Comparison of ENCODE assay signal across 1 cellular context in the genomic region with DNA sequence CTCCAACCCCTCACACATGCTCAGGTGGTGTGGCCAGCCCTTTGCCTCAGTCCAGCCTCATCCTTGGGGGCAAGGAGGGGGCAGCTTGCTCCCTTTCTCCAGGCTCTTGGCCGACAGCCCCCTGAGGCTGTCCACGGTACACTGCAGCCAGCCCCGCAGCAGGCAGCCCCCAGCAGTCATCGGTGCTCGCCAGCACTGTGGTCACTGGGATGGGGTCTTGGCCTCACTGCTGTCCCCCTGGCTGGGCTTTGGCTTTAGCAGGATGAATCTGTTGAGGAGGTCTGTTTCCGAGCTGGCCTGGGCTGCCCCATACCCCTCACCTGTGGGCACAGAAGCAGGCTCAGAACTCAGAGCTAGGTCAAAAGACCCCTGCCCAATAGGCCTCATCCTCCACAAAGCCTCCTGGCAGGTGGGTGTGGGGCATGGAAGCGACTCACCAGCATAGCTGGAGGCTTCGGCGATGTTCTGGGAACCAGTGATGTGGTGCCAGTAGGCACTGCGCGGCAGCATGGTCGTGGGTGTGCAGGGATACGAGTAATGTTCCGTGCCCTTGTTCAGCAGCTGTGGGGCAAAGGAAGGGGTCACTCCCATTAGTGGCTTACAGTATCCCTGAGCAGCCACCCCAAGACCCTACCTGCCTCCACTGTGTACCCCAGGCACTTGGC.
TF ChIP-seq lines count a peak whose summit lies in the region.

No MANE protein-coding gene starts in this region.

TF ChIP-seq in HepG2, 621 proteins besides CTCF, POLR2A, EP300 and RAD21:
- TF ChIP-seq KDM5A (IDR thresholded peaks at IDR 0.05; ENCODE audit: borderline replicate concordance, low read length) (no peak), AGO1 (IDR thresholded peaks at IDR 0.05; ENCODE audit: low read depth, low read length, poor library complexity, severe bottlenecking) (peak; percentile 88), SIX1 (CRISPR knock-in tag; IDR thresholded peaks at IDR 0.05; ENCODE audit: borderline replicate concordance) (no peak), NFRKB (IDR thresholded peaks at IDR 0.05) (no peak), ASH2L (IDR thresholded peaks at IDR 0.05; ENCODE audit: insufficient read length, low read depth, low read length) (no peak), PLRG1 (conservative IDR thresholded peaks at IDR 0.05) (no peak), MTA1 (CRISPR knock-in tag; IDR thresholded peaks at IDR 0.05; ENCODE audit: borderline replicate concordance) (no peak), JARID2 (CRISPR knock-in tag; IDR thresholded peaks at IDR 0.05; ENCODE audit: insufficient replicate concordance) (no peak), ZFP82 (CRISPR knock-in tag; IDR thresholded peaks at IDR 0.05; ENCODE audit: borderline replicate concordance) (no peak), ZNF777 (CRISPR knock-in tag; IDR thresholded peaks at IDR 0.05) (no peak), MBNL3 (CRISPR knock-in tag; conservative IDR thresholded peaks at IDR 0.05) (no peak), AGO2 (optimal IDR thresholded peaks at IDR 0.05; ENCODE audit: low read depth, low read length) (peak; percentile 94), FLYWCH1 (CRISPR knock-in tag; IDR thresholded peaks at IDR 0.05) (0 out of 2 replicates have a peak, but pooled peaks have one; percentile 10), BRD4 (CRISPR knock-in tag; IDR thresholded peaks at IDR 0.05) (no peak), RBFOX2 (IDR thresholded peaks at IDR 0.05; ENCODE audit: low read depth, low read length) (peak; percentile 64), EHMT2 (IDR thresholded peaks at IDR 0.05; ENCODE audit: borderline replicate concordance, low read depth, low read length) (no peak), ELF1 (CRISPR knock-in tag; IDR thresholded peaks at IDR 0.05) (no peak), ZNF703 (CRISPR knock-in tag; IDR thresholded peaks at IDR 0.05; ENCODE audit: borderline replicate concordance) (no peak), RBM39 (IDR thresholded peaks at IDR 0.05; ENCODE audit: low read depth, low read length, poor library complexity, severe bottlenecking) (peak; percentile 14), SP4 (CRISPR knock-in tag; IDR thresholded peaks at IDR 0.05) (0 out of 2 replicates have a peak, but pooled peaks have one; percentile 26), ZC3H13 (CRISPR knock-in tag; IDR thresholded peaks at IDR 0.05) (no peak), ZNF788 (CRISPR knock-in tag; IDR thresholded peaks at IDR 0.05; ENCODE audit: borderline replicate concordance) (no peak), ZNF337 (CRISPR knock-in tag; IDR thresholded peaks at IDR 0.05; ENCODE audit: borderline replicate concordance, low read depth) (no peak), ZNF501 (CRISPR knock-in tag; IDR thresholded peaks at IDR 0.05) (no peak), U2AF1 (optimal IDR thresholded peaks at IDR 0.05; ENCODE audit: low read depth, low read length) (no peak), HDAC2 (CRISPR knock-in tag; IDR thresholded peaks at IDR 0.05) (no peak), SNAI1 (CRISPR knock-in tag; IDR thresholded peaks at IDR 0.05; ENCODE audit: borderline replicate concordance) (no peak), PCBP1 (IDR thresholded peaks at IDR 0.05; ENCODE audit: borderline replicate concordance, low read depth, low read length) (no peak), CREB1 (IDR thresholded peaks at IDR 0.05) (no peak), CREB1 (CRISPR knock-in tag; IDR thresholded peaks at IDR 0.05) (no peak), ZNF589 (CRISPR knock-in tag; conservative IDR thresholded peaks at IDR 0.05) (0 out of 2 replicates have a peak, but pooled peaks have one; percentile 34), HNRNPLL (IDR thresholded peaks at IDR 0.05; ENCODE audit: low read depth, low read length, poor library complexity, severe bottlenecking) (peak; percentile 14), CHD2 (IDR thresholded peaks at IDR 0.05; ENCODE audit: low read depth, low read length) (no peak), MLLT10 (CRISPR knock-in tag; IDR thresholded peaks at IDR 0.05) (no peak), ZNF382 (CRISPR knock-in tag; IDR thresholded peaks at IDR 0.05; ENCODE audit: borderline replicate concordance) (no peak), BHLHE40 (IDR thresholded peaks at IDR 0.05; ENCODE audit: low read length) (no peak), HNRNPK (IDR thresholded peaks at IDR 0.05; ENCODE audit: low read depth, low read length, poor library complexity, severe bottlenecking) (no peak), TOE1 (CRISPR knock-in tag; IDR thresholded peaks at IDR 0.05) (no peak), ZMYM3 (CRISPR knock-in tag; IDR thresholded peaks at IDR 0.05) (no peak), CAMTA2 (CRISPR knock-in tag; IDR thresholded peaks at IDR 0.05; ENCODE audit: borderline replicate concordance) (no peak), ZFAT (CRISPR knock-in tag; conservative IDR thresholded peaks at IDR 0.05) (no peak), SPEN (CRISPR knock-in tag; IDR thresholded peaks at IDR 0.05; ENCODE audit: low read depth) (no peak), IKZF4 (CRISPR knock-in tag; IDR thresholded peaks at IDR 0.05; ENCODE audit: borderline replicate concordance, low read depth, not compliant biosample characterization) (no peak), NR1H2 (CRISPR knock-in tag; IDR thresholded peaks at IDR 0.05; ENCODE audit: borderline replicate concordance, low read depth) (no peak), ZNF431 (CRISPR knock-in tag; IDR thresholded peaks at IDR 0.05; ENCODE audit: borderline replicate concordance, low read depth) (no peak), HNF4A (CRISPR knock-in tag; IDR thresholded peaks at IDR 0.05) (no peak), ZNF790 (CRISPR knock-in tag; IDR thresholded peaks at IDR 0.05; ENCODE audit: borderline replicate concordance) (no peak), POLR2G (IDR thresholded peaks at IDR 0.05; ENCODE audit: low read depth, low read length) (peak; percentile 3; the same call in 1 of the 2 replicates), MEIS1 (CRISPR knock-in tag; IDR thresholded peaks at IDR 0.05; ENCODE audit: borderline replicate concordance) (peak; percentile 25; the same call in 1 of the 2 replicates), ZNF225 (CRISPR knock-in tag; IDR thresholded peaks at IDR 0.05) (no peak), NFE2L2 (IDR thresholded peaks at IDR 0.05; ENCODE audit: low read length) (no peak)
- TF ChIP-seq, protein P1, sequence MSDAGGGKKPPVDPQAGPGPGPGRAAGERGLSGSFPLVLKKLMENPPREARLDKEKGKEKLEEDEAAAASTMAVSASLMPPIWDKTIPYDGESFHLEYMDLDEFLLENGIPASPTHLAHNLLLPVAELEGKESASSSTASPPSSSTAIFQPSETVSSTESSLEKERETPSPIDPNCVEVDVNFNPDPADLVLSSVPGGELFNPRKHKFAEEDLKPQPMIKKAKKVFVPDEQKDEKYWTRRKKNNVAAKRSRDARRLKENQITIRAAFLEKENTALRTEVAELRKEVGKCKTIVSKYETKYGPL (CRISPR knock-in tag; IDR thresholded peaks at IDR 0.05), result no peak
- TF ChIP-seq, protein P2, sequence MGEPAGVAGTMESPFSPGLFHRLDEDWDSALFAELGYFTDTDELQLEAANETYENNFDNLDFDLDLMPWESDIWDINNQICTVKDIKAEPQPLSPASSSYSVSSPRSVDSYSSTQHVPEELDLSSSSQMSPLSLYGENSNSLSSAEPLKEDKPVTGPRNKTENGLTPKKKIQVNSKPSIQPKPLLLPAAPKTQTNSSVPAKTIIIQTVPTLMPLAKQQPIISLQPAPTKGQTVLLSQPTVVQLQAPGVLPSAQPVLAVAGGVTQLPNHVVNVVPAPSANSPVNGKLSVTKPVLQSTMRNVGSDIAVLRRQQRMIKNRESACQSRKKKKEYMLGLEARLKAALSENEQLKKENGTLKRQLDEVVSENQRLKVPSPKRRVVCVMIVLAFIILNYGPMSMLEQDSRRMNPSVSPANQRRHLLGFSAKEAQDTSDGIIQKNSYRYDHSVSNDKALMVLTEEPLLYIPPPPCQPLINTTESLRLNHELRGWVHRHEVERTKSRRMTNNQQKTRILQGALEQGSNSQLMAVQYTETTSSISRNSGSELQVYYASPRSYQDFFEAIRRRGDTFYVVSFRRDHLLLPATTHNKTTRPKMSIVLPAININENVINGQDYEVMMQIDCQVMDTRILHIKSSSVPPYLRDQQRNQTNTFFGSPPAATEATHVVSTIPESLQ (CRISPR knock-in tag; conservative IDR thresholded peaks at IDR 0.05), result no peak
- TF ChIP-seq, protein P3, sequence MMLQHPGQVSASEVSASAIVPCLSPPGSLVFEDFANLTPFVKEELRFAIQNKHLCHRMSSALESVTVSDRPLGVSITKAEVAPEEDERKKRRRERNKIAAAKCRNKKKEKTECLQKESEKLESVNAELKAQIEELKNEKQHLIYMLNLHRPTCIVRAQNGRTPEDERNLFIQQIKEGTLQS (CRISPR knock-in tag; IDR thresholded peaks at IDR 0.05), result no peak
- TF ChIP-seq, protein P4, sequence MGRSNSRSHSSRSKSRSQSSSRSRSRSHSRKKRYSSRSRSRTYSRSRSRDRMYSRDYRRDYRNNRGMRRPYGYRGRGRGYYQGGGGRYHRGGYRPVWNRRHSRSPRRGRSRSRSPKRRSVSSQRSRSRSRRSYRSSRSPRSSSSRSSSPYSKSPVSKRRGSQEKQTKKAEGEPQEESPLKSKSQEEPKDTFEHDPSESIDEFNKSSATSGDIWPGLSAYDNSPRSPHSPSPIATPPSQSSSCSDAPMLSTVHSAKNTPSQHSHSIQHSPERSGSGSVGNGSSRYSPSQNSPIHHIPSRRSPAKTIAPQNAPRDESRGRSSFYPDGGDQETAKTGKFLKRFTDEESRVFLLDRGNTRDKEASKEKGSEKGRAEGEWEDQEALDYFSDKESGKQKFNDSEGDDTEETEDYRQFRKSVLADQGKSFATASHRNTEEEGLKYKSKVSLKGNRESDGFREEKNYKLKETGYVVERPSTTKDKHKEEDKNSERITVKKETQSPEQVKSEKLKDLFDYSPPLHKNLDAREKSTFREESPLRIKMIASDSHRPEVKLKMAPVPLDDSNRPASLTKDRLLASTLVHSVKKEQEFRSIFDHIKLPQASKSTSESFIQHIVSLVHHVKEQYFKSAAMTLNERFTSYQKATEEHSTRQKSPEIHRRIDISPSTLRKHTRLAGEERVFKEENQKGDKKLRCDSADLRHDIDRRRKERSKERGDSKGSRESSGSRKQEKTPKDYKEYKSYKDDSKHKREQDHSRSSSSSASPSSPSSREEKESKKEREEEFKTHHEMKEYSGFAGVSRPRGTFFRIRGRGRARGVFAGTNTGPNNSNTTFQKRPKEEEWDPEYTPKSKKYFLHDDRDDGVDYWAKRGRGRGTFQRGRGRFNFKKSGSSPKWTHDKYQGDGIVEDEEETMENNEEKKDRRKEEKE (IDR thresholded peaks at IDR 0.05), result no peak
- TF ChIP-seq, protein P5, sequence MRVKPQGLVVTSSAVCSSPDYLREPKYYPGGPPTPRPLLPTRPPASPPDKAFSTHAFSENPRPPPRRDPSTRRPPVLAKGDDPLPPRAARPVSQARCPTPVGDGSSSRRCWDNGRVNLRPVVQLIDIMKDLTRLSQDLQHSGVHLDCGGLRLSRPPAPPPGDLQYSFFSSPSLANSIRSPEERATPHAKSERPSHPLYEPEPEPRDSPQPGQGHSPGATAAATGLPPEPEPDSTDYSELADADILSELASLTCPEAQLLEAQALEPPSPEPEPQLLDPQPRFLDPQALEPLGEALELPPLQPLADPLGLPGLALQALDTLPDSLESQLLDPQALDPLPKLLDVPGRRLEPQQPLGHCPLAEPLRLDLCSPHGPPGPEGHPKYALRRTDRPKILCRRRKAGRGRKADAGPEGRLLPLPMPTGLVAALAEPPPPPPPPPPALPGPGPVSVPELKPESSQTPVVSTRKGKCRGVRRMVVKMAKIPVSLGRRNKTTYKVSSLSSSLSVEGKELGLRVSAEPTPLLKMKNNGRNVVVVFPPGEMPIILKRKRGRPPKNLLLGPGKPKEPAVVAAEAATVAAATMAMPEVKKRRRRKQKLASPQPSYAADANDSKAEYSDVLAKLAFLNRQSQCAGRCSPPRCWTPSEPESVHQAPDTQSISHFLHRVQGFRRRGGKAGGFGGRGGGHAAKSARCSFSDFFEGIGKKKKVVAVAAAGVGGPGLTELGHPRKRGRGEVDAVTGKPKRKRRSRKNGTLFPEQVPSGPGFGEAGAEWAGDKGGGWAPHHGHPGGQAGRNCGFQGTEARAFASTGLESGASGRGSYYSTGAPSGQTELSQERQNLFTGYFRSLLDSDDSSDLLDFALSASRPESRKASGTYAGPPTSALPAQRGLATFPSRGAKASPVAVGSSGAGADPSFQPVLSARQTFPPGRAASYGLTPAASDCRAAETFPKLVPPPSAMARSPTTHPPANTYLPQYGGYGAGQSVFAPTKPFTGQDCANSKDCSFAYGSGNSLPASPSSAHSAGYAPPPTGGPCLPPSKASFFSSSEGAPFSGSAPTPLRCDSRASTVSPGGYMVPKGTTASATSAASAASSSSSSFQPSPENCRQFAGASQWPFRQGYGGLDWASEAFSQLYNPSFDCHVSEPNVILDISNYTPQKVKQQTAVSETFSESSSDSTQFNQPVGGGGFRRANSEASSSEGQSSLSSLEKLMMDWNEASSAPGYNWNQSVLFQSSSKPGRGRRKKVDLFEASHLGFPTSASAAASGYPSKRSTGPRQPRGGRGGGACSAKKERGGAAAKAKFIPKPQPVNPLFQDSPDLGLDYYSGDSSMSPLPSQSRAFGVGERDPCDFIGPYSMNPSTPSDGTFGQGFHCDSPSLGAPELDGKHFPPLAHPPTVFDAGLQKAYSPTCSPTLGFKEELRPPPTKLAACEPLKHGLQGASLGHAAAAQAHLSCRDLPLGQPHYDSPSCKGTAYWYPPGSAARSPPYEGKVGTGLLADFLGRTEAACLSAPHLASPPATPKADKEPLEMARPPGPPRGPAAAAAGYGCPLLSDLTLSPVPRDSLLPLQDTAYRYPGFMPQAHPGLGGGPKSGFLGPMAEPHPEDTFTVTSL (CRISPR knock-in tag; IDR thresholded peaks at IDR 0.05; ENCODE audit: borderline replicate concordance), result no peak
- TF ChIP-seq, protein P6, sequence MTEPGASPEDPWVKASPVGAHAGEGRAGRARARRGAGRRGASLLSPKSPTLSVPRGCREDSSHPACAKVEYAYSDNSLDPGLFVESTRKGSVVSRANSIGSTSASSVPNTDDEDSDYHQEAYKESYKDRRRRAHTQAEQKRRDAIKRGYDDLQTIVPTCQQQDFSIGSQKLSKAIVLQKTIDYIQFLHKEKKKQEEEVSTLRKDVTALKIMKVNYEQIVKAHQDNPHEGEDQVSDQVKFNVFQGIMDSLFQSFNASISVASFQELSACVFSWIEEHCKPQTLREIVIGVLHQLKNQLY (CRISPR knock-in tag; IDR thresholded peaks at IDR 0.05), result no peak
- TF ChIP-seq, protein P7, sequence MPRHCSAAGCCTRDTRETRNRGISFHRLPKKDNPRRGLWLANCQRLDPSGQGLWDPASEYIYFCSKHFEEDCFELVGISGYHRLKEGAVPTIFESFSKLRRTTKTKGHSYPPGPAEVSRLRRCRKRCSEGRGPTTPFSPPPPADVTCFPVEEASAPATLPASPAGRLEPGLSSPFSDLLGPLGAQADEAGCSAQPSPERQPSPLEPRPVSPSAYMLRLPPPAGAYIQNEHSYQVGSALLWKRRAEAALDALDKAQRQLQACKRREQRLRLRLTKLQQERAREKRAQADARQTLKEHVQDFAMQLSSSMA (CRISPR knock-in tag; IDR thresholded peaks at IDR 0.05), result no peak
- TF ChIP-seq, protein P8, sequence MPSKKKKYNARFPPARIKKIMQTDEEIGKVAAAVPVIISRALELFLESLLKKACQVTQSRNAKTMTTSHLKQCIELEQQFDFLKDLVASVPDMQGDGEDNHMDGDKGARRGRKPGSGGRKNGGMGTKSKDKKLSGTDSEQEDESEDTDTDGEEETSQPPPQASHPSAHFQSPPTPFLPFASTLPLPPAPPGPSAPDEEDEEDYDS (CRISPR knock-in tag; IDR thresholded peaks at IDR 0.05), result no peak
